Comparison of ENCODE assay signal across 21 cellular contexts in genomic region chr20:15141880-15142279, GRCh38.
DNase-seq lines count a peak whose midpoint lies in the region; ATAC-seq, FAIRE-seq and TF ChIP-seq lines count a peak whose summit lies in the region.
"Had no signal": no experiment of that assay in that cellular context is flagged by ENCODE, and none has a peak within 500 bp of the region (broad histone marks: within the 10 kb centered on the region; RNA-seq: fewer than 3 reads in every experiment).

No MANE protein-coding gene starts in this region.

- BruUV-seq in MCF 10A (replicated peaks; lab: Mats Ljungman, UMichigan) (no TSS peak), mammary epithelial cell (replicated peaks; lab: Mats Ljungman, UMichigan) (no TSS peak)

- ATAC-seq in pancreas = peak in 3 of 4 donors; percentile 31 to 61 (median 51)
- ATAC-seq in stimulated activated naive B cell treated with anti-CD40 and anti-IgM and Interleukin-4, amounts not matched to agents 10 μg/mL and 1 μg/mL and 100 μg/mL, for 72 hours (replicated peaks) = no peak
- ATAC-seq in GM19328 (IDR thresholded peaks at IDR 0.05; ENCODE audit: unreplicated experiment) = no peak
- no peak for ATAC-seq in HG03457 (IDR thresholded peaks at IDR 0.05; ENCODE audit: unreplicated experiment)
- ATAC-seq: GM12878, GM23338, HCT116 had no signal

- POLR2A ChIA-PET in MCF 10A (lab: Yijun Ruan, JAX) = interaction anchor here (0.6 kb wide), 1 partner anchor 65 kb away, joined by 3 read pairs; no protein-coding TSS in a partner anchor

- no peaks in the 10 kb centered on the region for H3K9me3 Mint-ChIP-seq in MCF 10A (ENCODE audit: unreplicated experiment)
- H3K9me3 Mint-ChIP-seq in stimulated activated naive B cell treated with anti-CD40 and anti-IgM and Interleukin-4, amounts not matched to agents 10 μg/mL and 1 μg/mL and 100 μg/mL, for 72 hours = peaks cover 0 to 2% of the 10 kb centered on the region in 2 donors
- H3K9me3 Mint-ChIP-seq: H9 had no signal

- intact Hi-C loops in MCF 10A (cut with micrococcal nuclease) = no loop called here
- intact Hi-C loops in mammary epithelial cell (cut with micrococcal nuclease) = no loop called here
- intact Hi-C loops in pancreas (cut with DNase I) = no loop called here

- FAIRE-seq in pancreas (lab: Jason Lieb, UNC) = no peak
- FAIRE-seq: D721Med, GM12878, GM19239 had no signal

- H3K27ac ChIP-seq in mammary epithelial cell (ENCODE audit: insufficient read depth, low read depth, low read length) = no peak overlapping the region
- peak overlapping the region in 1 of 4 donors; percentile 22 for H3K27ac ChIP-seq in pancreas

- no peak overlapping the region for H3K4me3 Mint-ChIP-seq in MCF 10A (ENCODE audit: unreplicated experiment)
- no peak overlapping the region for H3K4me3 Mint-ChIP-seq in stimulated activated naive B cell treated with anti-CD40 and anti-IgM and Interleukin-4, amounts not matched to agents 10 μg/mL and 1 μg/mL and 100 μg/mL, for 72 hours
- H3K4me3 Mint-ChIP-seq: CD4-positive, alpha-beta memory T cell; GM23338; H9 had no signal

- H3K36me3 ChIP-seq in mammary epithelial cell (ENCODE audit: insufficient read depth, low read length) (no peaks in the 10 kb centered on the region), pancreas (no peaks in the 10 kb centered on the region)

- H3K4me1 Mint-ChIP-seq in MCF 10A (ENCODE audit: insufficient read depth, unreplicated experiment) = no peaks in the 10 kb centered on the region
- no peaks in the 10 kb centered on the region for H3K4me1 Mint-ChIP-seq in stimulated activated naive B cell treated with anti-CD40 and anti-IgM and Interleukin-4, amounts not matched to agents 10 μg/mL and 1 μg/mL and 100 μg/mL, for 72 hours
- H3K4me1 Mint-ChIP-seq: CD4-positive, alpha-beta memory T cell had no signal

- peak overlapping the region; percentile 1 for H3K27ac Mint-ChIP-seq in MCF 10A (ENCODE audit: low read depth, unreplicated experiment)
- no peak overlapping the region for H3K27ac Mint-ChIP-seq in stimulated activated naive B cell treated with anti-CD40 and anti-IgM and Interleukin-4, amounts not matched to agents 10 μg/mL and 1 μg/mL and 100 μg/mL, for 72 hours
- H3K27ac Mint-ChIP-seq: CD4-positive, alpha-beta memory T cell; GM23338; H9 had no signal

- TF ChIP-seq CTCF in MCF 10A (IDR thresholded peaks at IDR 0.05; ENCODE audit: unreplicated experiment) (no peak), mammary epithelial cell (conservative IDR thresholded peaks at IDR 0.05 in 1 of 2, IDR thresholded peaks at IDR 0.05 in 1 of 2; ENCODE audit: extremely low read depth in 1 of 2, insufficient read depth in 1 of 2, low read depth in 1 of 2, low read length in 2 of 2) (no peak), pancreas (IDR thresholded peaks at IDR 0.05) (no peak)

- H3K4me3 ChIP-seq in mammary epithelial cell (replicated peaks in 1 of 3; ENCODE audit: insufficient read depth in 1 of 3, low read depth in 2 of 3, low read length in 3 of 3) = no peak overlapping the region
- no peak overlapping the region for H3K4me3 ChIP-seq in pancreas
- H3K4me3 ChIP-seq: GM12878, GM23338 had no signal

- no peak overlapping the region for H3K4me2 ChIP-seq in mammary epithelial cell (ENCODE audit: insufficient read depth, low read depth, low read length)
- H3K4me2 ChIP-seq: GM23338 had no signal

- DNase-seq in MCF 10A (ENCODE audit: unreplicated experiment) = no peak
- no peak for DNase-seq in mammary epithelial cell
- DNase-seq in DMS53 (lab: John Stamatoyannopoulos, UW) = peak; percentile 44
- peak; percentile 31 for DNase-seq in NCI-H69 (lab: John Stamatoyannopoulos, UW)
- DNase-seq in pancreas = no peak
- DNase-seq in stimulated activated naive B cell treated with anti-CD40 and anti-IgM and Interleukin-4, amounts not matched to agents 10 μg/mL and 1 μg/mL and 100 μg/mL, for 72 hours = no peak
- DNase-seq: 8988T; C1 segment of cervical spinal cord; CD4-positive, alpha-beta memory T cell; COR-L47; DMS 273 treated with DMSO at 0.1 percent for 48 hours; EL; GDM1; H9 had no signal

- no peaks in the 10 kb centered on the region for H3K36me3 Mint-ChIP-seq in MCF 10A (ENCODE audit: insufficient read depth, unreplicated experiment)
- H3K36me3 Mint-ChIP-seq in stimulated activated naive B cell treated with anti-CD40 and anti-IgM and Interleukin-4, amounts not matched to agents 10 μg/mL and 1 μg/mL and 100 μg/mL, for 72 hours = no peaks in the 10 kb centered on the region
- H3K36me3 Mint-ChIP-seq: CD4-positive, alpha-beta memory T cell had no signal

- no peaks in the 10 kb centered on the region for H3K27me3 Mint-ChIP-seq in MCF 10A (ENCODE audit: insufficient read depth, unreplicated experiment)
- H3K27me3 Mint-ChIP-seq in stimulated activated naive B cell treated with anti-CD40 and anti-IgM and Interleukin-4, amounts not matched to agents 10 μg/mL and 1 μg/mL and 100 μg/mL, for 72 hours = no peaks in the 10 kb centered on the region
- H3K27me3 Mint-ChIP-seq: CD4-positive, alpha-beta memory T cell had no signal

- CTCF ChIA-PET in MCF 10A (lab: Yijun Ruan, JAX) (no interaction called here), mammary epithelial cell (lab: Charles Lee; ENCODE audit: low non-redundant PET) (no interaction called here)

- no peaks in the 10 kb centered on the region for H3K4me1 ChIP-seq in mammary epithelial cell (ENCODE audit: insufficient read depth, low read length)
- H3K4me1 ChIP-seq in pancreas = peaks cover 3 to 31% (median 30%) of the 10 kb centered on the region in 3 donors

- H2AFZ ChIP-seq in mammary epithelial cell (ENCODE audit: low read depth, low read length) = no peak overlapping the region
- H2AFZ ChIP-seq: GM23338 had no signal

- no peaks in the 10 kb centered on the region for H3K79me2 ChIP-seq in mammary epithelial cell (ENCODE audit: insufficient read depth, low read length)

- WGBS in mammary epithelial cell (ENCODE audit: low coverage, missing lambda C conversion rate) = 81% methylated on average over 4 of the region's 4 CpGs
- 55 to 59% methylated on average over 4 of the region's 4 CpGs for WGBS in pancreas, 2 donors

- in situ Hi-C loops in mammary epithelial cell (cut with MboI; ENCODE audit: low sequenced_read_pairs in 2 of 2) = no loop called here

- H3K9ac ChIP-seq in mammary epithelial cell (ENCODE audit: insufficient read depth, low read length) = no peak overlapping the region

- no peaks in the 10 kb centered on the region for H4K20me1 ChIP-seq in mammary epithelial cell (ENCODE audit: insufficient read depth, low read length)

- no peaks in the 10 kb centered on the region for H3K27me3 ChIP-seq in mammary epithelial cell (ENCODE audit: insufficient read depth, low read length)
- H3K27me3 ChIP-seq in pancreas = no peaks in the 10 kb centered on the region

- dilution Hi-C loops in mammary epithelial cell (cut with HindIII; ENCODE audit: low sequenced_read_pairs) = no loop called here

- no peaks in the 10 kb centered on the region for H3K9me3 ChIP-seq in mammary epithelial cell (replicated peaks; ENCODE audit: insufficient read depth, low read length)
- no peaks in the 10 kb centered on the region for H3K9me3 ChIP-seq in pancreas

Comparison
In these comparisons a context has a peak if more than half of its experiments do, and no peak if none do; other contexts are left out.
1. DNase-seq: peak in DMS53 (single experiment) and NCI-H69 (single experiment); none in MCF 10A (single experiment), mammary epithelial cell (single experiment), pancreas (0 of 6) and stimulated activated naive B cell treated with anti-CD40 and anti-IgM and Interleukin-4, amounts not matched to agents 10 μg/mL and 1 μg/mL and 100 μg/mL, for 72 hours (single experiment).
2. ATAC-seq: peak in pancreas (3 of 4); none in stimulated activated naive B cell treated with anti-CD40 and anti-IgM and Interleukin-4, amounts not matched to agents 10 μg/mL and 1 μg/mL and 100 μg/mL, for 72 hours (0 of 2), GM19328 (single experiment) and HG03457 (single experiment).